1 cellular context compared by ENCODE assay signal in the genomic region with DNA sequence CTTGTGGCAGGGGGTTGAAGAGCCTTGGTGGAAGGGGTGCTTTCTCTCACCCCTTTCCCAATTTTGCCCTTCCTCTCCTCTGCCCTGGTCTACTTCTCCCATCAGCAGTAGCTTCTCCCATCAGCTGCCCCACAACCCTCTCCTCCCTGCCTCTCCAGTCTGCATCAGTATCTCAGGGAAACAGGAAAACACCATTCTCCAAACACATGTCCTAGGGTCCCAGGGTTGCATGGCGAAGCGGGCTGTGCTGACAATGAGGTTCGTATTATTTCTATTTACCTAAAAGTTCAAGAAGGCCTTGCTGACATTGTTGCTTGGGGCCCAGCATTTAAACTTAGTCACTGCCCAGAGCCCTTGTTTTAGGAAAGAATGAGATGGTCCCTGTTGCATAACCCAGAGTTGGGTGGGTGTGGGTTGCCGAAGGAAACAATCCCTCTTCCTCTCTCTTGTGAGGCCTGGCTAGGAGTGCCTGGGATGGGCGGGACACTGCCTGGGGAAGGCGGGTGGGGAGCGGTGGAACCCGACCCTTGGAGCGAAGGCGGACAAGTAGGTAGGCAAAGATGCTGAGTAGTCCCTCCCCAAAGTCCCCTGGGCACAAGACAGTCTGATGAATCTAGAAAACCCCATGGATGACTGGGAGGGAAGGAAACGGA.
TF ChIP-seq lines count a peak whose summit lies in the region.

No MANE protein-coding gene starts in this region.

TF ChIP-seq in GM23338, 12 proteins besides CTCF, POLR2A, EP300 and RAD21:
- TF ChIP-seq ZNF462 (CRISPR knock-in tag; IDR thresholded peaks at IDR 0.05) (no peak), REST (IDR thresholded peaks at IDR 0.05; ENCODE audit: unreplicated experiment) (no peak), ZNF114 (CRISPR knock-in tag; IDR thresholded peaks at IDR 0.05) (no peak), POLR2AphosphoS5 (IDR thresholded peaks at IDR 0.05; ENCODE audit: low read depth) (no peak), JUNB (IDR thresholded peaks at IDR 0.05; ENCODE audit: unreplicated experiment) (no peak), EZH2phosphoT487 (IDR thresholded peaks at IDR 0.05; ENCODE audit: unreplicated experiment) (no peak), CREB1 (CRISPR knock-in tag; IDR thresholded peaks at IDR 0.05; ENCODE audit: low read depth) (no peak), NANOG (IDR thresholded peaks at IDR 0.05; ENCODE audit: borderline replicate concordance) (no peak), EZH2 (IDR thresholded peaks at IDR 0.05; ENCODE audit: low read depth, unreplicated experiment) (no peak), ZNF331 (CRISPR knock-in tag; IDR thresholded peaks at IDR 0.05; ENCODE audit: low read depth) (no peak), STAT1 (IDR thresholded peaks at IDR 0.05; ENCODE audit: unreplicated experiment) (no peak)
- TF ChIP-seq, protein P1, sequence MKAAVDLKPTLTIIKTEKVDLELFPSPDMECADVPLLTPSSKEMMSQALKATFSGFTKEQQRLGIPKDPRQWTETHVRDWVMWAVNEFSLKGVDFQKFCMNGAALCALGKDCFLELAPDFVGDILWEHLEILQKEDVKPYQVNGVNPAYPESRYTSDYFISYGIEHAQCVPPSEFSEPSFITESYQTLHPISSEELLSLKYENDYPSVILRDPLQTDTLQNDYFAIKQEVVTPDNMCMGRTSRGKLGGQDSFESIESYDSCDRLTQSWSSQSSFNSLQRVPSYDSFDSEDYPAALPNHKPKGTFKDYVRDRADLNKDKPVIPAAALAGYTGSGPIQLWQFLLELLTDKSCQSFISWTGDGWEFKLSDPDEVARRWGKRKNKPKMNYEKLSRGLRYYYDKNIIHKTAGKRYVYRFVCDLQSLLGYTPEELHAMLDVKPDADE (IDR thresholded peaks at IDR 0.05): no peak
TF ChIP-seq in GM23338: peak in this region for 0.
